Comparison of ENCODE assay signal across 32 cellular contexts in genomic region chr16:69474447-69474846, GRCh38.
"Had no signal": no experiment of that assay in that cellular context is flagged by ENCODE, and none has a peak within 500 bp of the region (broad histone marks: within the 10 kb centered on the region; RNA-seq: fewer than 3 reads in every experiment).

No MANE protein-coding gene starts in this region.

- H3K36me3 ChIP-seq: left lung, lower lobe of right lung, neural progenitor cell, neutrophil, ovary, prostate gland, sigmoid colon, spleen, suprapubic skin, thoracic aorta, tibial artery, upper lobe of right lung had no signal

- H3K27me3 Mint-ChIP-seq: naive B cell; stimulated activated naive CD8-positive, alpha-beta T cell treated with anti-CD3 and anti-CD28 coated beads, Interleukin-15, Interleukin-2, amounts not matched to agents 100 ng/mL and 50 ng/mL, for 24 hours had no signal

- FAIRE-seq: islet of Langerhans, kidney, small intestine, urothelium cell line had no signal

- H3K4me3 ChIP-seq: left lung, lower lobe of right lung, neural progenitor cell, ovary, prostate gland, sigmoid colon, spleen, suprapubic skin, thoracic aorta, tibial artery, upper lobe of right lung had no signal

- H3K27ac ChIP-seq: left lung, lower lobe of right lung, neural progenitor cell, neutrophil, ovary, prostate gland, sigmoid colon, spleen, suprapubic skin, thoracic aorta, tibial artery, upper lobe of right lung had no signal

- H3K27ac Mint-ChIP-seq: naive B cell; neural progenitor cell; stimulated activated effector memory CD8-positive, alpha-beta T cell treated with anti-CD3 and anti-CD28 coated beads, Interleukin-12 subunit alpha, Interleukin-12 subunit beta, amount 100 ng/mL, for 72 hours; stimulated activated naive CD8-positive, alpha-beta T cell treated with anti-CD3 and anti-CD28 coated beads, Interleukin-15, Interleukin-2, amounts not matched to agents 100 ng/mL and 50 ng/mL, for 24 hours had no signal

- H3K9me3 Mint-ChIP-seq: natural killer cell; nephron progenitor cell; neural progenitor cell; stimulated activated effector memory CD8-positive, alpha-beta T cell treated with anti-CD3 and anti-CD28 coated beads, Interleukin-12 subunit alpha, Interleukin-12 subunit beta, amount 100 ng/mL, for 72 hours had no signal

- H3K27me3 ChIP-seq: neural progenitor cell, ovary, sigmoid colon, spleen, suprapubic skin, tibial artery, upper lobe of right lung had no signal

- H3K36me3 Mint-ChIP-seq: naive B cell; natural killer cell; neural progenitor cell; stimulated activated effector memory CD8-positive, alpha-beta T cell treated with anti-CD3 and anti-CD28 coated beads, Interleukin-12 subunit alpha, Interleukin-12 subunit beta, amount 100 ng/mL, for 72 hours had no signal

- H3K4me1 Mint-ChIP-seq: neural progenitor cell had no signal

- H3K9me3 ChIP-seq: left lung, lower lobe of right lung, neutrophil, ovary, prostate gland, sigmoid colon, spleen, suprapubic skin, thoracic aorta, tibial artery, upper lobe of right lung had no signal

- H3K4me1 ChIP-seq: neural progenitor cell, prostate gland, tibial artery had no signal

- H3K4me3 Mint-ChIP-seq: naive B cell; natural killer cell; nephron progenitor cell; neural progenitor cell; stimulated activated effector memory CD8-positive, alpha-beta T cell treated with anti-CD3 and anti-CD28 coated beads, Interleukin-12 subunit alpha, Interleukin-12 subunit beta, amount 100 ng/mL, for 72 hours; stimulated activated naive CD8-positive, alpha-beta T cell treated with anti-CD3 and anti-CD28 coated beads, Interleukin-15, Interleukin-2, amounts not matched to agents 100 ng/mL and 50 ng/mL, for 24 hours had no signal

- DNase-seq: hippocampal formation; kidney; left colon; left lung; lower lobe of right lung; mammary epithelial cell; mesenchymal stem cell; naive B cell; natural killer cell; nephron progenitor cell; occipital lobe; ovary; posterior cingulate gyrus; retina; right cardiac atrium; sigmoid colon; small intestine; spleen; stimulated activated CD4-positive, alpha-beta T cell treated with anti-CD3 and anti-CD28 coated beads, Interleukin-4, amount 100 ng/mL, for 24 hours; stimulated activated naive CD4-positive, alpha-beta T cell; tibial artery; trophoblast cell; upper lobe of right lung had no signal

- ATAC-seq: left colon; left lung; lower lobe of right lung; natural killer cell; right cardiac atrium; stimulated activated effector memory CD8-positive, alpha-beta T cell treated with anti-CD3 and anti-CD28 coated beads, Interleukin-12 subunit alpha, Interleukin-12 subunit beta, amount 100 ng/mL, for 72 hours; upper lobe of right lung had no signal
